Comparison of ENCODE assay signal across 23 cellular contexts in genomic region chr12:42477931-42478330, GRCh38.
DNase-seq lines count a peak whose midpoint lies in the region; ATAC-seq lines count a peak whose summit lies in the region.
"Had no signal": no experiment of that assay in that cellular context is flagged by ENCODE, and none has a peak within 500 bp of the region (broad histone marks: within the 10 kb centered on the region; RNA-seq: fewer than 3 reads in every experiment).

No MANE protein-coding gene starts in this region.

- DNase-seq in EH (ENCODE audit: low read depth) (peak; percentile 49), M059J (ENCODE audit: low read depth) (peak; percentile 28), iris pigment epithelial cell (ENCODE audit: low read depth) (peak; percentile 50), T1000 (lab: John Stamatoyannopoulos, UW) (no peak), globus pallidus (ENCODE audit: low spot score) (no peak)
- DNase-seq: BE2C; Caco-2; CD4-positive, CD25-positive, alpha-beta regulatory T cell; GF-D8; Karpas-422; MG63; NCI-H1048; NCI-H1436; NCI-H2029; NCI-H345; NCI-H524 treated with DMSO at 0.1 percent for 48 hours; PC-3; RPMI8226; SHP77 treated with DMSO at 0.1 percent for 48 hours; SK-N-SH had no signal

- ATAC-seq in HG02884 (IDR thresholded peaks at IDR 0.05; ENCODE audit: unreplicated experiment) (no peak), HG02642 (IDR thresholded peaks at IDR 0.05; ENCODE audit: poor library complexity, unreplicated experiment) (no peak)
- ATAC-seq: GM12878, PC-3 had no signal

Comparison
In these comparisons a context has a peak if more than half of its experiments do, and no peak if none do; other contexts are left out.
1. DNase-seq: peak in EH (single experiment), M059J (single experiment) and iris pigment epithelial cell (single experiment); none in T1000 (single experiment) and globus pallidus (single experiment).